ENCODE assay signal across 7 cellular contexts in the genomic region with DNA sequence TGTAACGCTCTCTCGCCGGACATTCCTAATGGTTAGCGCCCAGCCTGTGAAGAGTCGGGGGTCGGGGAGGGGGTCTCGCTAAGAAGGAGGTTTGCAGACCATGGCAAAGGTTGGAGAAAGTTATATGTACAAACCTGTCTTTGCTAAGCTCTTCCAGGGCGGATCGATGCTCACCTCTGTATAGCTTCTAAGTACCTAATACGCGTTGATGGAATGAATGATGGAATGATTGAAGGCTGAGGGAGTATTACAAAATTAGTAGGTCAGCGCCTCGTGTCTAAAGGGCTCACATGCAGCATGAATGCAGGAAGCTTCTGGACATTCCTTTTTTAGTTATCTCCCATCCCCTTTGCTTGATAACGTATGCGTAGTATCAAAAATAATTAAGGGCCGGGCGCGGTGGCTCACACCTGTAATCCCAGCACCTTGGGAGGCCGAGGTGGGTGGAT. TPM values are rescaled to one million over a fixed set of nuclear protein-coding genes. Genes with fewer than 3 reads are reported as not detected.
DNase-seq lines count a peak whose midpoint lies in the region; ATAC-seq and TF ChIP-seq lines count a peak whose summit lies in the region.

No MANE protein-coding gene starts in this region.

- H3K27ac Mint-ChIP-seq in activated CD8-positive, alpha-beta T cell treated with anti-CD3 and anti-CD28 coated beads for 36 hours = peak overlapping the region; percentile 86
- H3K27ac Mint-ChIP-seq in stimulated activated naive B cell treated with anti-CD40 and anti-IgM and Interleukin-4, amounts not matched to agents 10 μg/mL and 1 μg/mL and 100 μg/mL, for 72 hours = peak overlapping the region; percentile 94

- H3K36me3 Mint-ChIP-seq in activated CD8-positive, alpha-beta T cell treated with anti-CD3 and anti-CD28 coated beads for 36 hours (ENCODE audit: low read depth) = peaks cover 11% of the 10 kb centered on the region
- H3K36me3 Mint-ChIP-seq in stimulated activated naive B cell treated with anti-CD40 and anti-IgM and Interleukin-4, amounts not matched to agents 10 μg/mL and 1 μg/mL and 100 μg/mL, for 72 hours = peaks cover 8 to 20% of the 10 kb centered on the region in 2 donors

- H3K9me3 Mint-ChIP-seq in activated CD8-positive, alpha-beta T cell treated with anti-CD3 and anti-CD28 coated beads for 36 hours = peaks cover 2% of the 10 kb centered on the region
- peaks cover 0 to 1% of the 10 kb centered on the region in 2 donors for H3K9me3 Mint-ChIP-seq in stimulated activated naive B cell treated with anti-CD40 and anti-IgM and Interleukin-4, amounts not matched to agents 10 μg/mL and 1 μg/mL and 100 μg/mL, for 72 hours

- H3K4me3 ChIP-seq in iPS-11a (ENCODE audit: low read depth, low read length) = peak overlapping the region; percentile 81

- peak overlapping the region; percentile 78 for H3K4me3 Mint-ChIP-seq in activated CD8-positive, alpha-beta T cell treated with anti-CD3 and anti-CD28 coated beads for 36 hours
- peak overlapping the region; percentile 83 to 91 for H3K4me3 Mint-ChIP-seq in stimulated activated naive B cell treated with anti-CD40 and anti-IgM and Interleukin-4, amounts not matched to agents 10 μg/mL and 1 μg/mL and 100 μg/mL, for 72 hours

- no peak for DNase-seq in activated CD8-positive, alpha-beta T cell treated with anti-CD3 and anti-CD28 coated beads for 36 hours
- DNase-seq in stimulated activated naive B cell treated with anti-CD40 and anti-IgM and Interleukin-4, amounts not matched to agents 10 μg/mL and 1 μg/mL and 100 μg/mL, for 72 hours = no peak
- DNase-seq in AG20443 (ENCODE audit: low spot score) (no peak), globus pallidus (ENCODE audit: low spot score) (no peak), NCI-H748 treated with DMSO at 0.1 percent for 48 hours (lab: John Stamatoyannopoulos, UW) (no peak)

- CTCF ChIA-PET in activated CD8-positive, alpha-beta T cell treated with anti-CD3 and anti-CD28 coated beads for 36 hours (lab: Charles Lee) = interaction anchor here (0.7 to 2.8 kb wide), 4 partner anchors 18 to 165 kb away, joined by 4 to 10 read pairs (median 5); partner anchors contain the start of gene PARP14

- POLR2A ChIA-PET in activated CD8-positive, alpha-beta T cell treated with anti-CD3 and anti-CD28 coated beads for 36 hours (lab: Charles Lee) = interaction anchor here (0.6 to 2.3 kb wide), 9 partner anchors 10 to 82 kb away, joined by 3 to 10 read pairs (median 3); partner anchors contain the start of genes DTX3L and PARP9

- no peaks in the 10 kb centered on the region for H3K27me3 Mint-ChIP-seq in activated CD8-positive, alpha-beta T cell treated with anti-CD3 and anti-CD28 coated beads for 36 hours
- no peaks in the 10 kb centered on the region for H3K27me3 Mint-ChIP-seq in stimulated activated naive B cell treated with anti-CD40 and anti-IgM and Interleukin-4, amounts not matched to agents 10 μg/mL and 1 μg/mL and 100 μg/mL, for 72 hours

- H3K4me1 Mint-ChIP-seq in activated CD8-positive, alpha-beta T cell treated with anti-CD3 and anti-CD28 coated beads for 36 hours (ENCODE audit: low read depth) = peaks cover 27% of the 10 kb centered on the region
- H3K4me1 Mint-ChIP-seq in stimulated activated naive B cell treated with anti-CD40 and anti-IgM and Interleukin-4, amounts not matched to agents 10 μg/mL and 1 μg/mL and 100 μg/mL, for 72 hours = peaks cover 20 to 42% of the 10 kb centered on the region in 2 donors

- ATAC-seq in HG02623 (IDR thresholded peaks at IDR 0.05; ENCODE audit: unreplicated experiment) = peak; percentile 1
- peak; percentile 3 for ATAC-seq in activated CD8-positive, alpha-beta T cell treated with anti-CD3 and anti-CD28 coated beads for 36 hours
- ATAC-seq in stimulated activated naive B cell treated with anti-CD40 and anti-IgM and Interleukin-4, amounts not matched to agents 10 μg/mL and 1 μg/mL and 100 μg/mL, for 72 hours (replicated peaks) = peak in 1 of 2 donors; percentile 4

- intact Hi-C loops in activated CD8-positive, alpha-beta T cell treated with anti-CD3 and anti-CD28 coated beads for 36 hours (cut with micrococcal nuclease) = no loop called here

- no peak for TF ChIP-seq CTCF in activated CD8-positive, alpha-beta T cell treated with anti-CD3 and anti-CD28 coated beads for 36 hours (IDR thresholded peaks at IDR 0.05)

RNA-seq across cellular contexts. Expression of gene KPNA1, which starts 0.3 kb away (rescaled TPM):
- 10 to 100 TPM; 46.6 to 47.4 TPM for total RNA-seq in activated CD8-positive, alpha-beta T cell treated with anti-CD3 and anti-CD28 coated beads for 36 hours

RNA-seq across cellular contexts. Expression of gene PARP9, which starts 49.1 kb away (rescaled TPM):
- 10 to 100 TPM; 17.8 to 18.5 TPM for total RNA-seq in activated CD8-positive, alpha-beta T cell treated with anti-CD3 and anti-CD28 coated beads for 36 hours

RNA-seq across cellular contexts. Expression of gene DTX3L, which starts 49.1 kb away (rescaled TPM):
- 10 to 100 TPM; 22.1 to 25.9 TPM for total RNA-seq in activated CD8-positive, alpha-beta T cell treated with anti-CD3 and anti-CD28 coated beads for 36 hours
